18 cellular contexts compared by ENCODE assay signal in the genomic region with DNA sequence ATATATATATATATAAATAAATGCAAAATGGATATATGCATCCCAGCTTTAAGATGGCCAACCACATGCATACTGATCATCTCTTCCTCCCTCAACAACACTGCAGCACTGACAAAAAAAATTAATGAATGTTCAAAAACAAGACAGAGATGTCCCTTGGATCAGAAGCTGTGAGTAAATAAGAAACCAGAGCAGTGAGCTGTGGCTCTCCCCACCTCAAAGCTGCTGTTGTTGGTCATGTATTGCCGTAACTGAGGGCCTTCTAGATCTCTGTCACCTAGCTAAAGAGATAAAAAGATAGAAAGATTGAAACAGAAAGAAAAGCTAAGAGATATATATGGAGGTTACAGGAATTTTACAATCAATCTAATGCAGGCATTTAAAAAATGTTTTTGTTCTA. TPM values are rescaled to one million over a fixed set of nuclear protein-coding genes. Genes with fewer than 3 reads are reported as not detected.
A peak's percentile ranks its signal among the peaks of the same experiment; 100 is the strongest.
DNase-seq lines count a peak whose midpoint lies in the region; ATAC-seq and TF ChIP-seq lines count a peak whose summit lies in the region.
"Had no signal": no experiment of that assay in that cellular context is flagged by ENCODE, and none has a peak within 500 bp of the region (broad histone marks: within the 10 kb centered on the region; RNA-seq: fewer than 3 reads in every experiment).

No MANE protein-coding gene starts in this region.

- H4K5ac ChIP-seq in mesendoderm (ENCODE audit: low read length): no peak overlapping the region

- no peak overlapping the region for H4K8ac ChIP-seq in mesendoderm (ENCODE audit: low read depth, low read length)

- H3K4ac ChIP-seq in mesendoderm (ENCODE audit: low read depth, low read length): no peak overlapping the region

- no peaks in the 10 kb centered on the region for H3K79me1 ChIP-seq in mesendoderm (ENCODE audit: low read length)

- H3K4me1 ChIP-seq in mesendoderm (ENCODE audit: control insufficient read depth, low read depth, low read length): peaks cover 5% of the 10 kb centered on the region
- H3K4me1 ChIP-seq: sigmoid colon had no signal

- peak overlapping the region; percentile 12 for H3K27ac Mint-ChIP-seq in neural crest cell (ENCODE audit: unreplicated experiment)
- H3K27ac Mint-ChIP-seq: naive thymus-derived CD4-positive, alpha-beta T cell; stimulated activated naive CD8-positive, alpha-beta T cell treated with anti-CD3 and anti-CD28 coated beads, Interleukin-15, amount 100 ng/mL, for 72 hours; type B pancreatic cell had no signal

- H3K79me2 ChIP-seq in mesendoderm (ENCODE audit: control insufficient read depth, insufficient read depth, low read length): no peaks in the 10 kb centered on the region

- no peak overlapping the region for H3K4me3 ChIP-seq in mesendoderm (ENCODE audit: low read length)
- H3K4me3 ChIP-seq: sigmoid colon had no signal

- H3K4me2 ChIP-seq in mesendoderm (ENCODE audit: low read length): no peak overlapping the region

- H3K27me3 Mint-ChIP-seq in neural crest cell (ENCODE audit: low read depth): no peaks in the 10 kb centered on the region
- H3K27me3 Mint-ChIP-seq: stimulated activated naive CD8-positive, alpha-beta T cell treated with anti-CD3 and anti-CD28 coated beads, Interleukin-15, amount 100 ng/mL, for 72 hours; type B pancreatic cell had no signal

- no peak overlapping the region for H3K56ac ChIP-seq in mesendoderm (ENCODE audit: low read length)

- H3K36me3 ChIP-seq in mesendoderm (ENCODE audit: control insufficient read depth, insufficient read depth, low read length): no peaks in the 10 kb centered on the region
- H3K36me3 ChIP-seq: sigmoid colon had no signal

- H3K27me3 ChIP-seq in mesendoderm (ENCODE audit: insufficient read depth, low read length, poor library complexity): no peaks in the 10 kb centered on the region
- H3K27me3 ChIP-seq: sigmoid colon had no signal

- peak; percentile 91 for ATAC-seq in GM18873 (IDR thresholded peaks at IDR 0.05; ENCODE audit: low FRiP score, unreplicated experiment)
- ATAC-seq in HG02610 (IDR thresholded peaks at IDR 0.05; ENCODE audit: unreplicated experiment): peak; percentile 99
- peak; percentile 75 for ATAC-seq in HG03469 (IDR thresholded peaks at IDR 0.05; ENCODE audit: unreplicated experiment)
- ATAC-seq: naive thymus-derived CD4-positive, alpha-beta T cell; SK-N-SH treated with all-trans-retinoic acid at 6 μM for 48 hours; stimulated activated naive CD8-positive, alpha-beta T cell treated with anti-CD3 and anti-CD28 coated beads, Interleukin-15, amount 100 ng/mL, for 72 hours had no signal

- H3K18ac ChIP-seq in mesendoderm (ENCODE audit: low read length): no peak overlapping the region

- no peak overlapping the region for H3K9ac ChIP-seq in mesendoderm (ENCODE audit: low read length)

- no peak for TF ChIP-seq CTCF in neural crest cell (conservative IDR thresholded peaks at IDR 0.05)

- peaks cover 29% of the 10 kb centered on the region for H3K9me3 Mint-ChIP-seq in neural crest cell
- H3K9me3 Mint-ChIP-seq: stimulated activated naive CD8-positive, alpha-beta T cell treated with anti-CD3 and anti-CD28 coated beads, Interleukin-15, amount 100 ng/mL, for 72 hours had no signal

- H3K4me1 Mint-ChIP-seq in neural crest cell: peaks cover 18% of the 10 kb centered on the region
- H3K4me1 Mint-ChIP-seq: stimulated activated naive CD8-positive, alpha-beta T cell treated with anti-CD3 and anti-CD28 coated beads, Interleukin-15, amount 100 ng/mL, for 72 hours had no signal

- no peak overlapping the region for H2AK5ac ChIP-seq in mesendoderm (ENCODE audit: low read length)

- WGBS in mesendoderm (ENCODE audit: extremely low coverage, insufficient coverage, low lambda C conversion rate): no CpG with 5 or more reads among the region's 1 CpG

- H3K27ac ChIP-seq in mesendoderm (ENCODE audit: low read depth, low read length): no peak overlapping the region
- H3K27ac ChIP-seq: sigmoid colon had no signal

- H3K23ac ChIP-seq in mesendoderm (ENCODE audit: low read length): no peak overlapping the region

- no peak overlapping the region for H3K4me3 Mint-ChIP-seq in neural crest cell
- H3K4me3 Mint-ChIP-seq: naive thymus-derived CD4-positive, alpha-beta T cell; stimulated activated naive CD8-positive, alpha-beta T cell treated with anti-CD3 and anti-CD28 coated beads, Interleukin-15, amount 100 ng/mL, for 72 hours; type B pancreatic cell had no signal

- H2BK5ac ChIP-seq in mesendoderm (ENCODE audit: low read length): no peak overlapping the region

- peaks cover 7% of the 10 kb centered on the region for H3K36me3 Mint-ChIP-seq in neural crest cell (ENCODE audit: low read depth)
- H3K36me3 Mint-ChIP-seq: type B pancreatic cell had no signal

- H2BK120ac ChIP-seq in mesendoderm (ENCODE audit: low read depth, low read length): no peak overlapping the region

- DNase-seq in neural crest cell (ENCODE audit: low read depth, low spot score) (no peak), mesendoderm (no peak), NCI-H2029 treated with DMSO at 0.1 percent for 48 hours (lab: John Stamatoyannopoulos, UW) (no peak)
- DNase-seq in stimulated activated CD8-positive, alpha-beta memory T cell treated with anti-CD3 and anti-CD28 coated beads, Interleukin-4, amount 100 ng/mL, for 48 hours: no peak
- DNase-seq: activated effector memory CD4-positive, alpha-beta T cell treated with Interleukin-2 at 50 U/mL for 16 hours; KG1; kidney glomerular epithelial cell; naive thymus-derived CD4-positive, alpha-beta T cell; NCI-H2081; posterior cingulate gyrus; sigmoid colon; stimulated activated naive CD8-positive, alpha-beta T cell treated with anti-CD3 and anti-CD28 coated beads, Interleukin-15, amount 100 ng/mL, for 72 hours; T-helper 9 cell had no signal

- H2BK15ac ChIP-seq in mesendoderm (replicated peaks; ENCODE audit: low read depth): no peak overlapping the region

RNA-seq across cellular contexts. Expression of gene TMEM135, which starts 15.5 kb away (rescaled TPM):
- total RNA-seq in neural crest cell: 39.5 and 42.7 TPM in 2 replicates
- 24.1 TPM for polyA plus RNA-seq in mesendoderm (2013, experiment 1 of 2)
- 24.8 TPM for polyA plus RNA-seq in mesendoderm (2013, experiment 2 of 2)
